In genomic region chr1:231748744-231749143, GRCh38 we compare ENCODE assay signal across 20 cellular contexts.
A peak's percentile ranks its signal among the peaks of the same experiment; 100 is the strongest.
DNase-seq lines count a peak whose midpoint lies in the region; ATAC-seq and TF ChIP-seq lines count a peak whose summit lies in the region.
"Had no signal": no experiment of that assay in that cellular context is flagged by ENCODE, and none has a peak within 500 bp of the region (broad histone marks: within the 10 kb centered on the region; RNA-seq: fewer than 3 reads in every experiment).

No MANE protein-coding gene starts in this region.

- no peak overlapping the region for H4K91ac ChIP-seq in mesenchymal stem cell (ENCODE audit: low read length)

- H4K8ac ChIP-seq in mesenchymal stem cell (ENCODE audit: low read length), result no peak overlapping the region

- no peak overlapping the region for H3K18ac ChIP-seq in mesenchymal stem cell (ENCODE audit: low read depth in 1 of 2, low read length in 2 of 2)

- no peak overlapping the region for H2BK12ac ChIP-seq in mesenchymal stem cell (ENCODE audit: low read length in 2 of 2)

- TF ChIP-seq CTCF in LNCaP clone FGC (IDR thresholded peaks at IDR 0.05; ENCODE audit: control insufficient read depth, extremely low read depth, insufficient read depth) (no peak), VCaP (conservative IDR thresholded peaks at IDR 0.05) (no peak)

- no peak overlapping the region for H2AK5ac ChIP-seq in mesenchymal stem cell (ENCODE audit: low read length, severe bottlenecking)

- peaks cover 6% of the 10 kb centered on the region for H3K9me3 ChIP-seq in mesenchymal stem cell (ENCODE audit: control insufficient read depth, low read length)

- no peak overlapping the region for H2BK5ac ChIP-seq in mesenchymal stem cell (ENCODE audit: low read depth, low read length, poor library complexity, severe bottlenecking)

- no peak overlapping the region for H3K4ac ChIP-seq in mesenchymal stem cell (ENCODE audit: low read depth in 1 of 2, low read length in 2 of 2)

- H3K4me1 ChIP-seq in mesenchymal stem cell (ENCODE audit: control insufficient read depth, insufficient read depth, low read depth, low read length), result peaks cover 2% of the 10 kb centered on the region

- DNase-seq in NCI-H2029 (lab: John Stamatoyannopoulos, UW), result peak; percentile 1
- DNase-seq in NCI-H2029 treated with DMSO at 0.1 percent for 48 hours (lab: John Stamatoyannopoulos, UW), result no peak
- peak; percentile 34 for DNase-seq in LNCaP clone FGC (ENCODE audit: low read depth)
- DNase-seq in mesenchymal stem cell, result peak; percentile 9
- DNase-seq in activated CD4-positive, alpha-beta T cell treated with anti-CD3 and anti-CD28 coated beads, Interleukin-2, amount 50 U/mL, for 48 hours, result no peak
- DNase-seq in hippocampal formation (lab: John Stamatoyannopoulos, UW), result no peak
- DNase-seq: activated CD4-positive, CD25-positive, alpha-beta regulatory T cell; activated T-cell treated with anti-CD3 and anti-CD28 coated beads, Interleukin-2, amount 50 U/mL, for 72 hours; brain microvascular endothelial cell; C1 segment of cervical spinal cord; DND-41; GM23248; immature natural killer cell; NCI-H2171; retina; SIG-M5; T-helper 17 cell had no signal

- no peak for ATAC-seq in GM21528 (IDR thresholded peaks at IDR 0.05; ENCODE audit: low FRiP score, unreplicated experiment)
- ATAC-seq: activated T-cell treated with anti-CD3 and anti-CD28 coated beads, Interleukin-2, amount 50 U/mL, for 72 hours; T-helper 17 cell had no signal

- H3K14ac ChIP-seq in mesenchymal stem cell (ENCODE audit: low read length in 2 of 2), result peak overlapping the region in 1 of 2 experiments; percentile 75

- peak overlapping the region; percentile 55 for H3K27ac ChIP-seq in VCaP
- H3K27ac ChIP-seq in mesenchymal stem cell (ENCODE audit: low read length, poor library complexity, severe bottlenecking), result no peak overlapping the region
- H3K27ac ChIP-seq: brain microvascular endothelial cell, epithelial cell of prostate, GM23248 had no signal

- peaks cover 16% of the 10 kb centered on the region for H3K79me1 ChIP-seq in mesenchymal stem cell (replicated peaks; ENCODE audit: low read length, poor library complexity, severe bottlenecking)

- no CpG with 5 or more reads among the region's 1 CpG for WGBS in mesenchymal stem cell

- H2BK15ac ChIP-seq in mesenchymal stem cell (ENCODE audit: low read depth, poor library complexity, severe bottlenecking), result no peak overlapping the region

- no peaks in the 10 kb centered on the region for H3K27me3 ChIP-seq in mesenchymal stem cell (ENCODE audit: control insufficient read depth in 1 of 2, insufficient read depth in 1 of 2, low read length in 2 of 2)
- H3K27me3 ChIP-seq: brain microvascular endothelial cell had no signal

- no peak overlapping the region for H3K23ac ChIP-seq in mesenchymal stem cell (ENCODE audit: low read length in 2 of 2)

- no peak overlapping the region for H2AFZ ChIP-seq in mesenchymal stem cell (ENCODE audit: low read depth, low read length)
- H2AFZ ChIP-seq: GM23248 had no signal

- peaks cover 0 to 11% of the 10 kb centered on the region in 2 experiments for H3K36me3 ChIP-seq in mesenchymal stem cell (ENCODE audit: control insufficient read depth in 1 of 2, insufficient read depth in 2 of 2, low read depth in 1 of 2, low read length in 2 of 2)
- H3K36me3 ChIP-seq: brain microvascular endothelial cell had no signal

- H3K4me2 ChIP-seq in mesenchymal stem cell (ENCODE audit: low read length, poor library complexity, severe bottlenecking), result no peak overlapping the region

- H3K9ac ChIP-seq in mesenchymal stem cell (ENCODE audit: low read length), result no peak overlapping the region
- H3K9ac ChIP-seq: GM23248 had no signal

- H2BK120ac ChIP-seq in mesenchymal stem cell (ENCODE audit: low read depth, low read length), result no peak overlapping the region

- H3K4me3 ChIP-seq in LNCaP clone FGC (ENCODE audit: low read depth, low read length), result no peak overlapping the region
- no peak overlapping the region for H3K4me3 ChIP-seq in mesenchymal stem cell (ENCODE audit: insufficient read depth in 1 of 2, low read depth in 1 of 2, low read length in 2 of 2)
- H3K4me3 ChIP-seq: GM23248 had no signal

Comparison
In these comparisons a context has a peak if more than half of its experiments do, and no peak if none do; other contexts are left out.
1. DNase-seq: peak in NCI-H2029 (single experiment), LNCaP clone FGC (single experiment) and mesenchymal stem cell (single experiment); none in NCI-H2029 treated with DMSO at 0.1 percent for 48 hours (single experiment), activated CD4-positive, alpha-beta T cell treated with anti-CD3 and anti-CD28 coated beads, Interleukin-2, amount 50 U/mL, for 48 hours (0 of 2) and hippocampal formation (0 of 2).